ENCODE assay signal across 8 cellular contexts in genomic region chr19:10388957-10389356, GRCh38. TPM values are rescaled to one million over a fixed set of nuclear protein-coding genes. Genes with fewer than 3 reads are reported as not detected.
A peak's percentile ranks its signal among the peaks of the same experiment; 100 is the strongest.
DNase-seq lines count a peak whose midpoint lies in the region; ATAC-seq and TF ChIP-seq lines count a peak whose summit lies in the region.

No MANE protein-coding gene starts in this region.

- TF ChIP-seq POLR2A in breast epithelium (IDR thresholded peaks at IDR 0.05), result no peak

- H3K9me3 ChIP-seq in WERI-Rb-1 (ENCODE audit: severe bottlenecking), result no peaks in the 10 kb centered on the region
- no peaks in the 10 kb centered on the region for H3K9me3 ChIP-seq in breast epithelium

- no peaks in the 10 kb centered on the region for H3K4me1 ChIP-seq in breast epithelium

- no peaks in the 10 kb centered on the region for H3K27me3 ChIP-seq in WERI-Rb-1 (ENCODE audit: insufficient read depth, low read depth, severe bottlenecking)
- no peaks in the 10 kb centered on the region for H3K27me3 ChIP-seq in breast epithelium

- DNase-seq in activated gamma-delta T cell treated with Interleukin-2 at 50 U/mL for 16 hours (peak; percentile 87), activated gamma-delta T cell (lab: John Stamatoyannopoulos, UW) (no peak), NCI-H2196 treated with DMSO at 0.1 percent for 48 hours (lab: John Stamatoyannopoulos, UW; ENCODE audit: unreplicated experiment) (peak; percentile 53), WERI-Rb-1 (peak; percentile 83), breast epithelium (ENCODE audit: low spot score in 2 of 2) (peak; percentile 79 to 92), islet precursor cell (peak; percentile 90)
- peak; percentile 67 for DNase-seq in stimulated activated CD4-positive, alpha-beta T cell treated with anti-CD3 and anti-CD28 coated beads, Interleukin-1b, Interleukin-23, amount 100 ng/mL, for 48 hours

- ATAC-seq in HG03571 (IDR thresholded peaks at IDR 0.05; ENCODE audit: unreplicated experiment), result no peak

- TF ChIP-seq CTCF in WERI-Rb-1 (IDR thresholded peaks at IDR 0.05; ENCODE audit: low read depth, low read length) (peak; percentile 80), breast epithelium (IDR thresholded peaks at IDR 0.05) (peak; percentile 91 to 95 (median 91))

- H3K4me3 ChIP-seq in WERI-Rb-1 (ENCODE audit: low read depth, low read length) (no peak overlapping the region), breast epithelium (no peak overlapping the region)

- intact Hi-C loops in breast epithelium (cut with DNase I; ENCODE audit: low total_unique reads), result loop anchor here (1.0 kb wide), 1 partner anchor 120 kb away; no protein-coding TSS in a partner anchor

- H3K36me3 ChIP-seq in WERI-Rb-1 (peaks cover 30% of the 10 kb centered on the region), breast epithelium (no peaks in the 10 kb centered on the region)

- no peak overlapping the region for H3K27ac ChIP-seq in WERI-Rb-1
- H3K27ac ChIP-seq in breast epithelium, result no peak overlapping the region

RNA-seq across cellular contexts. Expression of gene TYK2, which starts 8.6 kb away (rescaled TPM):
- total RNA-seq in breast epithelium, result 100 to 1,000 TPM in 2 of 3 donors, 10 to 100 TPM in 1; 61.6 to 109 (median 104) TPM

RNA-seq across cellular contexts. Expression of gene CDC37, which starts 14.4 kb away (rescaled TPM):
- 100 to 1,000 TPM; 141 to 213 (median 172) TPM for total RNA-seq in breast epithelium

RNA-seq across cellular contexts. Expression of gene PDE4A, which starts 31.4 kb away (rescaled TPM):
- total RNA-seq in breast epithelium, result 10 to 100 TPM in 2 of 3 donors, 1 to 10 TPM in 1; 5.6 to 20.3 (median 12.1) TPM

RNA-seq across cellular contexts. Expression of gene ICAM3, which starts 49.5 kb away (rescaled TPM):
- total RNA-seq in breast epithelium, result 10 to 100 TPM in 1 of 3 donors, 1 to 10 TPM in 2; 5.9 to 10.1 (median 7.9) TPM

RNA-seq across cellular contexts. Expression of gene RAVER1, which starts 55.6 kb away (rescaled TPM):
- 10 to 100 TPM; 10.7 to 17.7 (median 12.3) TPM for total RNA-seq in breast epithelium
